1 cellular context compared by ENCODE assay signal in the genomic region with DNA sequence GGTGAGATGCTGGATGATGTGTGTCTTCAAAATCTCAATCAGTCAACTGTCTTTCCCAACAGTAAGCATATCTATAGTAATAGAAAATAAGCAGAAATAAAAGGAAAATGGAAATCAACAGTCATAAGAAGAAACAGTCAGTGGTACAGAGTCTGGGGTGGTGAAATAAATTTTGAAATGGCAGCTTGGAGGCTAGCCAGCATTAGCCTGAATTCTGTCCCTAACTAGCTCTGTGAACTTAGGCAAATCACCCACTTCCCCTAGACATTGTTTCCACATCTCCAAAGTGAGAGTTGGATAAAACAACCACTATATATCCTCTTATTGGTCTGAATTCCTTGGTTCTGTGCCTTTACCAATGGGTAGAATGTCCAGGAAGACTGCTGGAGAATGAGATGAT.
TF ChIP-seq lines count a peak whose summit lies in the region.

No MANE protein-coding gene starts in this region.

TF ChIP-seq in GM12878, 131 proteins besides CTCF, POLR2A, EP300 and RAD21 (continued from another document):
- TF ChIP-seq, protein P1, sequence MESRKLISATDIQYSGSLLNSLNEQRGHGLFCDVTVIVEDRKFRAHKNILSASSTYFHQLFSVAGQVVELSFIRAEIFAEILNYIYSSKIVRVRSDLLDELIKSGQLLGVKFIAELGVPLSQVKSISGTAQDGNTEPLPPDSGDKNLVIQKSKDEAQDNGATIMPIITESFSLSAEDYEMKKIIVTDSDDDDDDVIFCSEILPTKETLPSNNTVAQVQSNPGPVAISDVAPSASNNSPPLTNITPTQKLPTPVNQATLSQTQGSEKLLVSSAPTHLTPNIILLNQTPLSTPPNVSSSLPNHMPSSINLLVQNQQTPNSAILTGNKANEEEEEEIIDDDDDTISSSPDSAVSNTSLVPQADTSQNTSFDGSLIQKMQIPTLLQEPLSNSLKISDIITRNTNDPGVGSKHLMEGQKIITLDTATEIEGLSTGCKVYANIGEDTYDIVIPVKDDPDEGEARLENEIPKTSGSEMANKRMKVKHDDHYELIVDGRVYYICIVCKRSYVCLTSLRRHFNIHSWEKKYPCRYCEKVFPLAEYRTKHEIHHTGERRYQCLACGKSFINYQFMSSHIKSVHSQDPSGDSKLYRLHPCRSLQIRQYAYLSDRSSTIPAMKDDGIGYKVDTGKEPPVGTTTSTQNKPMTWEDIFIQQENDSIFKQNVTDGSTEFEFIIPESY (IDR thresholded peaks at IDR 0.05): no peak
